ENCODE assay signal across 23 cellular contexts in genomic region chr17:32118835-32119234, GRCh38.
"Had no signal": no experiment of that assay in that cellular context is flagged by ENCODE, and none has a peak within 500 bp of the region (broad histone marks: within the 10 kb centered on the region; RNA-seq: fewer than 3 reads in every experiment).

No MANE protein-coding gene starts in this region.

- H3K27me3 Mint-ChIP-seq: dendritic cell treated with granulocyte-macrophage colony-stimulating factor and Interleukin-4, amounts not matched to agents 40 ng/mL and 50 ng/mL, for 4 days had no signal

- H3K9me3 ChIP-seq: colonic mucosa, esophagus squamous epithelium, gastrocnemius medialis, heart right ventricle, left lung, lower lobe of right lung, mucosa of descending colon had no signal

- H3K27ac Mint-ChIP-seq: dendritic cell treated with granulocyte-macrophage colony-stimulating factor and Interleukin-4, amounts not matched to agents 40 ng/mL and 50 ng/mL, for 4 days; effector memory CD8-positive, alpha-beta T cell; endodermal cell; mesothelial cell of epicardium had no signal

- H3K36me3 Mint-ChIP-seq: mesothelial cell of epicardium had no signal

- H3K36me3 ChIP-seq: colonic mucosa, esophagus squamous epithelium, gastrocnemius medialis, heart right ventricle, left lung, lower lobe of right lung had no signal

- H3K4me1 ChIP-seq: colonic mucosa, gastrocnemius medialis, heart right ventricle, left lung, lower lobe of right lung had no signal

- H3K27me3 ChIP-seq: colonic mucosa, esophagus squamous epithelium, gastrocnemius medialis, left lung had no signal

- H3K4me3 ChIP-seq: colonic mucosa, esophagus squamous epithelium, gastrocnemius medialis, heart right ventricle, left lung, lower lobe of right lung, mucosa of descending colon had no signal

- H3K27ac ChIP-seq: colonic mucosa, epithelial cell of prostate, esophagus squamous epithelium, gastrocnemius medialis, heart right ventricle, left lung, lower lobe of right lung had no signal

- ATAC-seq: effector memory CD8-positive, alpha-beta T cell; esophagus mucosa; gastrocnemius medialis; heart right ventricle; left cardiac atrium; left lung; left ventricle myocardium superior; lower lobe of right lung; mucosa of descending colon had no signal

- H3K4me3 Mint-ChIP-seq: dendritic cell treated with granulocyte-macrophage colony-stimulating factor and Interleukin-4, amounts not matched to agents 40 ng/mL and 50 ng/mL, for 4 days; effector memory CD8-positive, alpha-beta T cell; endodermal cell; mesothelial cell of epicardium had no signal

- H3K9me3 Mint-ChIP-seq: dendritic cell treated with granulocyte-macrophage colony-stimulating factor and Interleukin-4, amounts not matched to agents 40 ng/mL and 50 ng/mL, for 4 days; effector memory CD8-positive, alpha-beta T cell; endodermal cell; mesothelial cell of epicardium had no signal

- DNase-seq: colonic mucosa; cortex of kidney; effector CD8-positive, alpha-beta T cell; effector memory CD8-positive, alpha-beta T cell; erythroblast; esophagus squamous epithelium; foreskin fibroblast; foreskin melanocyte; gastrocnemius medialis; glutamatergic neuron; heart right ventricle; hippocampal formation; left cardiac atrium; left lung; left ventricle myocardium superior; lower lobe of right lung; mesenchymal stem cell; mucosa of descending colon had no signal
